ENCODE assay signal across 10 cellular contexts in genomic region chr7:101870361-101871062, GRCh38. TPM values are rescaled to one million over a fixed set of nuclear protein-coding genes. Genes with fewer than 3 reads are reported as not detected.
DNase-seq lines count a peak whose midpoint lies in the region; ATAC-seq, FAIRE-seq and TF ChIP-seq lines count a peak whose summit lies in the region.
"Had no signal": no experiment of that assay in that cellular context is flagged by ENCODE, and none has a peak within 500 bp of the region (broad histone marks: within the 10 kb centered on the region; RNA-seq: fewer than 3 reads in every experiment).

No MANE protein-coding gene starts in this region.

- peaks cover 16% of the 10 kb centered on the region for H3K4me1 ChIP-seq in mucosa of descending colon (ENCODE audit: low read depth)

- H3K27me3 Mint-ChIP-seq in activated T-cell treated with anti-CD3 and anti-CD28 coated beads, Interleukin-2, amount 50 U/mL, for 24 hours: no peaks in the 10 kb centered on the region
- no peaks in the 10 kb centered on the region for H3K27me3 Mint-ChIP-seq in stimulated activated memory B cell treated with anti-CD40 and anti-IgM and Interleukin-4, amounts not matched to agents 10 μg/mL and 1 μg/mL and 100 μg/mL, for 72 hours
- H3K27me3 Mint-ChIP-seq: naive thymus-derived CD8-positive, alpha-beta T cell had no signal

- peak; percentile 87 for ATAC-seq in mucosa of descending colon
- no peak for ATAC-seq in stimulated activated memory B cell treated with anti-CD40 and anti-IgM and Interleukin-4, amounts not matched to agents 10 μg/mL and 1 μg/mL and 100 μg/mL, for 72 hours
- ATAC-seq: naive thymus-derived CD8-positive, alpha-beta T cell had no signal

- no peak overlapping the region for H3K27ac Mint-ChIP-seq in activated T-cell treated with anti-CD3 and anti-CD28 coated beads, Interleukin-2, amount 50 U/mL, for 24 hours
- H3K27ac Mint-ChIP-seq in stimulated activated memory B cell treated with anti-CD40 and anti-IgM and Interleukin-4, amounts not matched to agents 10 μg/mL and 1 μg/mL and 100 μg/mL, for 72 hours: no peak overlapping the region

- no peak overlapping the region for H3K4me3 ChIP-seq in bronchial epithelial cell (ENCODE audit: low read depth, low read length)
- H3K4me3 ChIP-seq in mucosa of descending colon: no peak overlapping the region

- intact Hi-C loops in mucosa of descending colon (cut with DNase I, micrococcal nuclease): no loop called here

- peak; percentile 91 for DNase-seq in DMS53 (lab: John Stamatoyannopoulos, UW)
- peak; percentile 80 for DNase-seq in bronchial epithelial cell (ENCODE audit: low read depth)
- peak in 2 of 3 donors; percentile 56 to 58 for DNase-seq in mucosa of descending colon
- DNase-seq in hypothalamus (lab: John Stamatoyannopoulos, UW): no peak
- DNase-seq in NCI-H1436 treated with DMSO at 0.1 percent for 48 hours (lab: John Stamatoyannopoulos, UW): no peak
- DNase-seq in activated T-cell treated with anti-CD3 and anti-CD28 coated beads, Interleukin-2, amount 50 U/mL, for 24 hours: no peak
- DNase-seq: naive thymus-derived CD8-positive, alpha-beta T cell had no signal

- H3K27me3 ChIP-seq in bronchial epithelial cell (ENCODE audit: control insufficient read depth, insufficient read depth, low read length): no peaks in the 10 kb centered on the region

- peaks cover 2% of the 10 kb centered on the region for H3K36me3 Mint-ChIP-seq in activated T-cell treated with anti-CD3 and anti-CD28 coated beads, Interleukin-2, amount 50 U/mL, for 24 hours (ENCODE audit: low read depth)
- no peaks in the 10 kb centered on the region for H3K36me3 Mint-ChIP-seq in stimulated activated memory B cell treated with anti-CD40 and anti-IgM and Interleukin-4, amounts not matched to agents 10 μg/mL and 1 μg/mL and 100 μg/mL, for 72 hours

- H3K4me1 Mint-ChIP-seq in activated T-cell treated with anti-CD3 and anti-CD28 coated beads, Interleukin-2, amount 50 U/mL, for 24 hours (ENCODE audit: low read depth): peaks cover 32% of the 10 kb centered on the region
- peaks cover 49% of the 10 kb centered on the region for H3K4me1 Mint-ChIP-seq in stimulated activated memory B cell treated with anti-CD40 and anti-IgM and Interleukin-4, amounts not matched to agents 10 μg/mL and 1 μg/mL and 100 μg/mL, for 72 hours

- H3K36me3 ChIP-seq in KOPT-K1 (ENCODE audit: insufficient read depth, low read length) (peaks cover 3% of the 10 kb centered on the region; the same call in 1 of the 2 replicates), bronchial epithelial cell (ENCODE audit: control insufficient read depth, insufficient read depth, low read length) (peaks cover 3% of the 10 kb centered on the region), mucosa of descending colon (ENCODE audit: low read depth) (no peaks in the 10 kb centered on the region)

- H3K9me3 ChIP-seq in KOPT-K1 (ENCODE audit: insufficient read depth, low read length, poor library complexity, severe bottlenecking) (no peaks in the 10 kb centered on the region), mucosa of descending colon (no peaks in the 10 kb centered on the region)

- H3K9me3 Mint-ChIP-seq in activated T-cell treated with anti-CD3 and anti-CD28 coated beads, Interleukin-2, amount 50 U/mL, for 24 hours: no peaks in the 10 kb centered on the region
- H3K9me3 Mint-ChIP-seq in stimulated activated memory B cell treated with anti-CD40 and anti-IgM and Interleukin-4, amounts not matched to agents 10 μg/mL and 1 μg/mL and 100 μg/mL, for 72 hours: no peaks in the 10 kb centered on the region
- H3K9me3 Mint-ChIP-seq: naive thymus-derived CD8-positive, alpha-beta T cell; T-helper 2 cell treated with Interferon-gamma antibody and Interleukin-4, amounts not matched to agents 5 μg/mL and 100 μg/mL, for 36 hours had no signal

- peak overlapping the region; percentile 13 for H3K27ac ChIP-seq in KOPT-K1 (ENCODE audit: low read depth, low read length, poor library complexity, severe bottlenecking)

- TF ChIP-seq CTCF in bronchial epithelial cell (IDR thresholded peaks at IDR 0.05; ENCODE audit: insufficient read depth, low read length, severe bottlenecking) (peak; percentile 74), mucosa of descending colon (IDR thresholded peaks at IDR 0.05) (peak; percentile 10)

- FAIRE-seq in bronchial epithelial cell (lab: Jason Lieb, UNC): no peak

- H3K4me3 Mint-ChIP-seq in activated T-cell treated with anti-CD3 and anti-CD28 coated beads, Interleukin-2, amount 50 U/mL, for 24 hours: no peak overlapping the region
- H3K4me3 Mint-ChIP-seq in stimulated activated memory B cell treated with anti-CD40 and anti-IgM and Interleukin-4, amounts not matched to agents 10 μg/mL and 1 μg/mL and 100 μg/mL, for 72 hours: no peak overlapping the region
- H3K4me3 Mint-ChIP-seq: T-helper 2 cell treated with Interferon-gamma antibody and Interleukin-4, amounts not matched to agents 5 μg/mL and 100 μg/mL, for 36 hours had no signal

RNA-seq across cellular contexts. Expression of gene CUX1, which starts 53.1 kb away (rescaled TPM):
- 39.0 and 40.5 TPM in 2 replicates for total RNA-seq in bronchial epithelial cell
- total RNA-seq in mucosa of descending colon: 100 to 1,000 TPM in 2 of 3 donors, 10 to 100 TPM in 1; 85.2 to 167 (median 120) TPM

Comparison
In these comparisons a context has a peak if more than half of its experiments do, and no peak if none do; other contexts are left out.
1. DNase-seq: peak in DMS53 (single experiment), bronchial epithelial cell (single experiment) and mucosa of descending colon (2 of 3); none in hypothalamus (0 of 51), NCI-H1436 treated with DMSO at 0.1 percent for 48 hours (single experiment) and activated T-cell treated with anti-CD3 and anti-CD28 coated beads, Interleukin-2, amount 50 U/mL, for 24 hours (single experiment).